30 cellular contexts compared by ENCODE assay signal in genomic region chr4:68218044-68218443, GRCh38. TPM values are rescaled to one million over a fixed set of nuclear protein-coding genes. Genes with fewer than 3 reads are reported as not detected.
DNase-seq lines count a peak whose midpoint lies in the region; ATAC-seq, FAIRE-seq and TF ChIP-seq lines count a peak whose summit lies in the region.
"Had no signal": no experiment of that assay in that cellular context is flagged by ENCODE, and none has a peak within 500 bp of the region (broad histone marks: within the 10 kb centered on the region; RNA-seq: fewer than 3 reads in every experiment).

No MANE protein-coding gene starts in this region.

- H4K20me1 ChIP-seq in astrocyte (ENCODE audit: insufficient read depth, low read length) (no peaks in the 10 kb centered on the region), keratinocyte (ENCODE audit: control insufficient read depth, extremely low read depth, insufficient read depth, low read length) (no peaks in the 10 kb centered on the region)

- H3K9ac ChIP-seq in astrocyte (ENCODE audit: low read length) (no peak overlapping the region), keratinocyte (ENCODE audit: control insufficient read depth, extremely low read depth, insufficient read depth, low read length) (no peak overlapping the region)

- H3K36me3 Mint-ChIP-seq in astrocyte (ENCODE audit: low read depth, unreplicated experiment): no peaks in the 10 kb centered on the region
- H3K36me3 Mint-ChIP-seq: activated CD8-positive, alpha-beta memory T cell treated with anti-CD3 and anti-CD28 coated beads, Interleukin-2, amount 10 ng/mL, durations not matched to agents 7 days and 5 days; naive B cell had no signal

- H3K36me3 ChIP-seq in astrocyte (ENCODE audit: insufficient read depth, low read length): no peaks in the 10 kb centered on the region
- H3K36me3 ChIP-seq in keratinocyte (ENCODE audit: control insufficient read depth in 2 of 2, extremely low read depth in 1 of 2, insufficient read depth in 2 of 2, low read length in 2 of 2): no peaks in the 10 kb centered on the region
- H3K36me3 ChIP-seq: upper lobe of left lung had no signal

- H3K9me3 ChIP-seq in astrocyte (ENCODE audit: insufficient read depth, low read depth, low read length) (no peaks in the 10 kb centered on the region), keratinocyte (ENCODE audit: control insufficient read depth, low read depth, low read length) (no peaks in the 10 kb centered on the region)
- H3K9me3 ChIP-seq: upper lobe of left lung had no signal

- H3K4me3 ChIP-seq in astrocyte (ENCODE audit: insufficient read depth, low read depth, low read length) (no peak overlapping the region), keratinocyte (ENCODE audit: control insufficient read depth in 2 of 3, extremely low read depth in 1 of 3, insufficient read depth in 2 of 3, low read depth in 1 of 3, low read length in 3 of 3) (no peak overlapping the region)
- H3K4me3 ChIP-seq: upper lobe of left lung had no signal

- H3K4me2 ChIP-seq in astrocyte (ENCODE audit: low read length): no peak overlapping the region
- no peak overlapping the region for H3K4me2 ChIP-seq in keratinocyte (ENCODE audit: control insufficient read depth, extremely low read depth, insufficient read depth, low read depth, low read length)

- DNase-seq in COLO829 (ENCODE audit: low spot score): peak; percentile 11
- peak; percentile 60 for DNase-seq in HT1080 (ENCODE audit: low read depth)
- peak; percentile 16 for DNase-seq in astrocyte (ENCODE audit: low read depth)
- no peak for DNase-seq in keratinocyte (ENCODE audit: low read depth, low spot score)
- no peak for DNase-seq in NCI-H2081 (lab: John Stamatoyannopoulos, UW)
- DNase-seq: activated CD4-positive, alpha-beta T cell treated with anti-CD3 and anti-CD28 coated beads, Interleukin-2, amount 50 U/mL, for 1 hour; activated CD8-positive, alpha-beta memory T cell treated with anti-CD3 and anti-CD28 coated beads, Interleukin-2, amount 10 ng/mL, durations not matched to agents 7 days and 5 days; activated naive CD4-positive, alpha-beta T cell treated with anti-CD3 and anti-CD28 coated beads for 36 hours; activated T-cell treated with anti-CD3 and anti-CD28 coated beads, Interleukin-2, amount 50 U/mL, for 72 hours; C1 segment of cervical spinal cord; central memory CD4-positive, alpha-beta T cell; head of caudate nucleus; left colon; mesenchymal stem cell; naive B cell; NCI-H187 treated with DMSO at 0.1 percent for 48 hours; NCI-H2227 treated with DMSO at 0.1 percent for 48 hours; NCI-H748 treated with DMSO at 0.1 percent for 48 hours; substantia nigra; upper lobe of left lung had no signal

- H3K27ac ChIP-seq in astrocyte (ENCODE audit: low read depth, low read length): no peak overlapping the region
- H3K27ac ChIP-seq in keratinocyte (ENCODE audit: control insufficient read depth, insufficient read depth, low read length): no peak overlapping the region
- H3K27ac ChIP-seq: upper lobe of left lung, VCaP had no signal

- H3K27me3 Mint-ChIP-seq in astrocyte (ENCODE audit: low read depth, unreplicated experiment): no peaks in the 10 kb centered on the region
- H3K27me3 Mint-ChIP-seq: dendritic cell treated with granulocyte-macrophage colony-stimulating factor and Interleukin-4, amounts not matched to agents 40 ng/mL and 50 ng/mL, for 4 days had no signal

- no peak overlapping the region for H3K27ac Mint-ChIP-seq in astrocyte (ENCODE audit: unreplicated experiment)
- H3K27ac Mint-ChIP-seq: activated CD8-positive, alpha-beta memory T cell treated with anti-CD3 and anti-CD28 coated beads, Interleukin-2, amount 10 ng/mL, durations not matched to agents 7 days and 5 days; activated naive CD4-positive, alpha-beta T cell treated with anti-CD3 and anti-CD28 coated beads for 36 hours; activated T-cell treated with anti-CD3 and anti-CD28 coated beads, Interleukin-2, amount 50 U/mL, for 72 hours; dendritic cell treated with granulocyte-macrophage colony-stimulating factor and Interleukin-4, amounts not matched to agents 40 ng/mL and 50 ng/mL, for 4 days; naive B cell had no signal

- H3K9me1 ChIP-seq in keratinocyte (ENCODE audit: control insufficient read depth, extremely low read depth, insufficient read depth, low read length): no peaks in the 10 kb centered on the region

- dilution Hi-C loops in keratinocyte (cut with MboI; ENCODE audit: extremely low pct_ligation_motif_present, low sequenced_read_pairs): no loop called here

- TF ChIP-seq CTCF in astrocyte (IDR thresholded peaks at IDR 0.05; ENCODE audit: insufficient read depth, low read depth, low read length): no peak
- no peak for TF ChIP-seq CTCF in keratinocyte (optimal IDR thresholded peaks at IDR 0.05 in 1 of 3, IDR thresholded peaks at IDR 0.05 in 1 of 3, conservative IDR thresholded peaks at IDR 0.05 in 1 of 3; ENCODE audit: extremely low read depth in 1 of 3, insufficient read depth in 2 of 3, low read length in 3 of 3)

- H2AFZ ChIP-seq in astrocyte (ENCODE audit: low read depth, low read length) (no peak overlapping the region), keratinocyte (ENCODE audit: control insufficient read depth, low read length) (no peak overlapping the region)

- H3K4me1 ChIP-seq in astrocyte (ENCODE audit: insufficient read depth, low read length): no peaks in the 10 kb centered on the region
- H3K4me1 ChIP-seq in keratinocyte (ENCODE audit: control insufficient read depth, extremely low read depth, insufficient read depth, low read length): no peaks in the 10 kb centered on the region
- H3K4me1 ChIP-seq: upper lobe of left lung had no signal

- ATAC-seq in GM18909 (IDR thresholded peaks at IDR 0.05; ENCODE audit: poor library complexity, unreplicated experiment) (no peak), HG02610 (IDR thresholded peaks at IDR 0.05; ENCODE audit: unreplicated experiment) (no peak), HG02981 (IDR thresholded peaks at IDR 0.05; ENCODE audit: unreplicated experiment) (no peak)
- ATAC-seq: activated CD8-positive, alpha-beta memory T cell treated with anti-CD3 and anti-CD28 coated beads, Interleukin-2, amount 10 ng/mL, durations not matched to agents 7 days and 5 days; left colon had no signal

- H3K79me2 ChIP-seq in astrocyte (ENCODE audit: insufficient read depth, low read length) (no peaks in the 10 kb centered on the region), keratinocyte (ENCODE audit: control insufficient read depth, insufficient read depth, low read length) (no peaks in the 10 kb centered on the region)

- FAIRE-seq in astrocyte (lab: Jason Lieb, UNC) (no peak), keratinocyte (lab: Jason Lieb, UNC) (peak; percentile 46)
- FAIRE-seq: GM19239 had no signal

- no peaks in the 10 kb centered on the region for H3K27me3 ChIP-seq in astrocyte (ENCODE audit: insufficient read depth, low read length)
- H3K27me3 ChIP-seq in keratinocyte (ENCODE audit: control insufficient read depth, extremely low read depth, insufficient read depth, low read length): no peaks in the 10 kb centered on the region
- H3K27me3 ChIP-seq: upper lobe of left lung had no signal

- no peaks in the 10 kb centered on the region for H3K9me3 Mint-ChIP-seq in astrocyte (ENCODE audit: unreplicated experiment)
- H3K9me3 Mint-ChIP-seq: activated naive CD4-positive, alpha-beta T cell treated with anti-CD3 and anti-CD28 coated beads for 36 hours had no signal

- H3K4me3 Mint-ChIP-seq in astrocyte (ENCODE audit: unreplicated experiment): no peak overlapping the region
- H3K4me3 Mint-ChIP-seq: activated CD8-positive, alpha-beta memory T cell treated with anti-CD3 and anti-CD28 coated beads, Interleukin-2, amount 10 ng/mL, durations not matched to agents 7 days and 5 days; activated naive CD4-positive, alpha-beta T cell treated with anti-CD3 and anti-CD28 coated beads for 36 hours; activated T-cell treated with anti-CD3 and anti-CD28 coated beads, Interleukin-2, amount 50 U/mL, for 72 hours; dendritic cell treated with granulocyte-macrophage colony-stimulating factor and Interleukin-4, amounts not matched to agents 40 ng/mL and 50 ng/mL, for 4 days; naive B cell had no signal

- H3K4me1 Mint-ChIP-seq in astrocyte (ENCODE audit: low read depth, unreplicated experiment): no peaks in the 10 kb centered on the region
- H3K4me1 Mint-ChIP-seq: activated CD8-positive, alpha-beta memory T cell treated with anti-CD3 and anti-CD28 coated beads, Interleukin-2, amount 10 ng/mL, durations not matched to agents 7 days and 5 days; naive B cell had no signal

RNA-seq across cellular contexts. Expression of gene TMPRSS11B, which starts 27.4 kb away (rescaled TPM):
- not detected in 2 replicates for total RNA-seq in HT1080 (2014; rRNA removed; shearing (Covaris generic))
- not detected in 2 replicates for polyA plus RNA-seq in HT1080 (2015; cell fraction: cytosol; rRNA removed)
- not detected in 2 replicates for polyA plus RNA-seq in HT1080 (2015; cell fraction: nucleus; rRNA removed)
- 0.22 and 0.27 TPM in 2 replicates for total RNA-seq in astrocyte
- 0.35 to 2.0 TPM (median 0.58 TPM) in 3 replicates for polyA plus RNA-seq in keratinocyte
- polyA plus RNA-seq in keratinocyte (2011; ENCODE audit: low read depth): 0.27 TPM
- 0.66 and 1.1 TPM in 2 replicates for polyA plus RNA-seq in keratinocyte (2011; cell fraction: cytosol; rRNA removed)
- polyA plus RNA-seq in keratinocyte (2011; cell fraction: nucleus; rRNA removed): 4.6 and 5.4 TPM in 2 replicates
- 0.15 and 0.18 TPM in 2 replicates for polyA plus RNA-seq in keratinocyte (2012; ENCODE audit: low replicate concordance)
- polyA minus RNA-seq in keratinocyte: 0.62 to 1.2 TPM (median 1.0 TPM) in 3 replicates
- polyA minus RNA-seq in keratinocyte (2011; cell fraction: cytosol; rRNA and poly(A)+ RNA removed): 2.3 TPM
- 0.53 and 1.1 TPM in 2 replicates for polyA minus RNA-seq in keratinocyte (2011; cell fraction: nucleus; rRNA and poly(A)+ RNA removed)
- total RNA-seq: activated CD8-positive, alpha-beta memory T cell treated with anti-CD3 and anti-CD28 coated beads, Interleukin-2, amount 10 ng/mL, durations not matched to agents 7 days and 5 days; activated naive CD4-positive, alpha-beta T cell treated with anti-CD3 and anti-CD28 coated beads for 36 hours; activated T-cell treated with anti-CD3 and anti-CD28 coated beads, Interleukin-2, amount 50 U/mL, for 72 hours; Daoy; left colon; omental fat pad; T-helper 2 cell treated with Interferon-gamma antibody and Interleukin-4, amounts not matched to agents 100 ng/mL and 5 ng/mL, for 36 hours; upper lobe of left lung had no signal
- polyA plus RNA-seq: AG04450 had no signal

Comparison
In these comparisons a context has a peak if more than half of its experiments do, and no peak if none do; other contexts are left out.
1. DNase-seq: peak in COLO829 (single experiment), HT1080 (single experiment) and astrocyte (single experiment); none in keratinocyte (single experiment) and NCI-H2081 (0 of 2).